Comparison of ENCODE assay signal across 31 cellular contexts in genomic region chr7:43960933-43961332, GRCh38. TPM values are rescaled to one million over a fixed set of nuclear protein-coding genes. Genes with fewer than 3 reads are reported as not detected.
"Had no signal": no experiment of that assay in that cellular context is flagged by ENCODE, and none has a peak within 500 bp of the region (broad histone marks: within the 10 kb centered on the region; RNA-seq: fewer than 3 reads in every experiment).

No MANE protein-coding gene starts in this region.

- ATAC-seq: esophagus mucosa; gastrocnemius medialis; left lung; left ventricle myocardium superior; mucosa of descending colon; naive thymus-derived CD8-positive, alpha-beta T cell had no signal

- H3K9me3 ChIP-seq: esophagus squamous epithelium, gastrocnemius medialis, heart right ventricle, left lung, lower lobe of right lung, mucosa of descending colon had no signal

- H3K27ac Mint-ChIP-seq: mesothelial cell of epicardium had no signal

- DNase-seq: dermis blood vessel endothelial cell; dorsolateral prefrontal cortex; effector CD4-positive, alpha-beta T cell; effector memory CD4-positive, alpha-beta T cell; erythroblast; esophagus squamous epithelium; foreskin fibroblast; foreskin melanocyte; gastrocnemius medialis; glutamatergic neuron; head of caudate nucleus; heart right ventricle; hippocampal formation; left cardiac atrium; left lung; left ventricle myocardium superior; lower lobe of right lung; mesenchymal stem cell; mucosa of descending colon; naive B cell; naive thymus-derived CD8-positive, alpha-beta T cell had no signal

- H3K27ac ChIP-seq: dorsolateral prefrontal cortex, epithelial cell of prostate, esophagus squamous epithelium, gastrocnemius medialis, heart right ventricle, left lung, lower lobe of right lung had no signal

- H3K27me3 Mint-ChIP-seq: naive B cell; naive thymus-derived CD8-positive, alpha-beta T cell had no signal

- H3K4me1 Mint-ChIP-seq: mesothelial cell of epicardium had no signal

- FAIRE-seq: islet of Langerhans, keratinocyte had no signal

- H3K9me3 Mint-ChIP-seq: naive thymus-derived CD8-positive, alpha-beta T cell had no signal

- H3K4me3 ChIP-seq: dorsolateral prefrontal cortex, esophagus squamous epithelium, gastrocnemius medialis, heart right ventricle, left lung, lower lobe of right lung, mucosa of descending colon had no signal

- H3K27me3 ChIP-seq: dorsolateral prefrontal cortex, esophagus squamous epithelium, gastrocnemius medialis, heart right ventricle, left lung had no signal

- H3K4me1 ChIP-seq: esophagus squamous epithelium, gastrocnemius medialis, heart right ventricle, left lung, lower lobe of right lung had no signal

- H3K4me3 Mint-ChIP-seq: mesothelial cell of epicardium; naive B cell; naive thymus-derived CD8-positive, alpha-beta T cell had no signal

RNA-seq across cellular contexts. Expression of gene SPDYE1, which starts 36.8 kb away (rescaled TPM):
- total RNA-seq: dermis blood vessel endothelial cell; esophagus mucosa; esophagus squamous epithelium; gastrocnemius medialis; glomerular endothelial cell; kidney epithelial cell; left cardiac atrium; left lung; left ventricle myocardium superior; lower lobe of right lung; lung microvascular endothelial cell; mesenteric fat pad; mesothelial cell of epicardium; mucosa of descending colon; myocyte; naive thymus-derived CD8-positive, alpha-beta T cell had no signal
- polyA plus RNA-seq: heart right ventricle, keratinocyte had no signal
